ENCODE assay signal across 22 cellular contexts in the genomic region with DNA sequence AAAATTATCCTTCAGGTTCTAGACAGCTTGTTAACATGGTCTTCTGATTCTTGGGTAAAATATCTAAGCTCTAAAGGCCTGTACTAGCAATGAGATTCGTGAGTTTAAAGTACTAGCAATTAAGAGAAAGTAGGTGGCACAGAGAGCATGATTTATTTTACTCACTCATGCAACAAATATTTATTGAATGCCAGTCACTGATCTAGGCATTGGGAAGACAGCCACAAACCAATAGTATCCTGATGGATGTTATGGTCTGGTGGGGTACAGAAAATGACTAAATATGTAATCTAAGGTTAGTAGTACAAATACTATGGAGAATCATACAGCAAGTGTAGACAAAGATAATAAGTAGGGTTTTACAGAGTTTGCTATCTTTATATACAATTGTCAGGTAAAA.
"Had no signal": no experiment of that assay in that cellular context is flagged by ENCODE, and none has a peak within 500 bp of the region (broad histone marks: within the 10 kb centered on the region; RNA-seq: fewer than 3 reads in every experiment).

No MANE protein-coding gene starts in this region.

- H3K9me3 ChIP-seq: gastrocnemius medialis, heart right ventricle, ovary, thoracic aorta, transverse colon had no signal

- H3K27ac Mint-ChIP-seq: naive thymus-derived CD8-positive, alpha-beta T cell; stimulated activated effector memory CD8-positive, alpha-beta T cell treated with anti-CD3 and anti-CD28 coated beads, Interleukin-12 subunit alpha, Interleukin-12 subunit beta, amount 100 ng/mL, for 72 hours; stimulated activated naive CD8-positive, alpha-beta T cell treated with anti-CD3 and anti-CD28 coated beads, Interleukin-15, Interleukin-2, amounts not matched to agents 100 ng/mL and 50 ng/mL, for 24 hours had no signal

- H3K4me1 ChIP-seq: gastrocnemius medialis, heart right ventricle, transverse colon had no signal

- DNase-seq: cerebellar nuclear complex; effector CD4-positive, alpha-beta T cell; gastrocnemius medialis; heart right ventricle; hypothalamus; kidney glomerular epithelial cell; mucosa of descending colon; naive thymus-derived CD8-positive, alpha-beta T cell; nucleus accumbens; ovary; right cardiac atrium; stimulated activated CD4-positive, alpha-beta T cell treated with anti-CD3 and anti-CD28 coated beads, Interleukin-4, amount 100 ng/mL, for 1 hour; stimulated activated CD8-positive, alpha-beta memory T cell treated with anti-CD3 and anti-CD28 coated beads, Interleukin-4, amount 100 ng/mL, for 48 hours; transverse colon had no signal

- H3K36me3 ChIP-seq: gastrocnemius medialis, heart right ventricle, ovary, thoracic aorta, transverse colon had no signal

- H3K4me3 ChIP-seq: coronary artery, gastrocnemius medialis, heart right ventricle, mucosa of descending colon, ovary, smooth muscle cell, thoracic aorta, transverse colon had no signal

- H3K27me3 Mint-ChIP-seq: naive thymus-derived CD8-positive, alpha-beta T cell; stimulated activated naive CD8-positive, alpha-beta T cell treated with anti-CD3 and anti-CD28 coated beads, Interleukin-15, Interleukin-2, amounts not matched to agents 100 ng/mL and 50 ng/mL, for 24 hours had no signal

- H3K9me3 Mint-ChIP-seq: neural crest cell had no signal

- FAIRE-seq: islet of Langerhans had no signal

- H3K27ac ChIP-seq: coronary artery, gastrocnemius medialis, heart right ventricle, ovary, thoracic aorta, transverse colon had no signal

- ATAC-seq: gastrocnemius medialis; heart right ventricle; left lobe of liver; mucosa of descending colon; naive thymus-derived CD8-positive, alpha-beta T cell; right cardiac atrium; stimulated activated effector memory CD8-positive, alpha-beta T cell treated with anti-CD3 and anti-CD28 coated beads, Interleukin-12 subunit alpha, Interleukin-12 subunit beta, amount 100 ng/mL, for 72 hours had no signal

- H3K27me3 ChIP-seq: gastrocnemius medialis, heart right ventricle, ovary, transverse colon had no signal

- H3K4me3 Mint-ChIP-seq: naive thymus-derived CD8-positive, alpha-beta T cell; neural crest cell; stimulated activated effector memory CD8-positive, alpha-beta T cell treated with anti-CD3 and anti-CD28 coated beads, Interleukin-12 subunit alpha, Interleukin-12 subunit beta, amount 100 ng/mL, for 72 hours; stimulated activated naive CD8-positive, alpha-beta T cell treated with anti-CD3 and anti-CD28 coated beads, Interleukin-15, Interleukin-2, amounts not matched to agents 100 ng/mL and 50 ng/mL, for 24 hours had no signal

- H3K4me1 Mint-ChIP-seq: naive thymus-derived CD8-positive, alpha-beta T cell; neural crest cell; stimulated activated effector memory CD8-positive, alpha-beta T cell treated with anti-CD3 and anti-CD28 coated beads, Interleukin-12 subunit alpha, Interleukin-12 subunit beta, amount 100 ng/mL, for 72 hours had no signal

- H3K36me3 Mint-ChIP-seq: naive thymus-derived CD8-positive, alpha-beta T cell; stimulated activated effector memory CD8-positive, alpha-beta T cell treated with anti-CD3 and anti-CD28 coated beads, Interleukin-12 subunit alpha, Interleukin-12 subunit beta, amount 100 ng/mL, for 72 hours had no signal

- H3K4me2 ChIP-seq: smooth muscle cell had no signal
